ENCODE assay signal across 12 cellular contexts in the genomic region with DNA sequence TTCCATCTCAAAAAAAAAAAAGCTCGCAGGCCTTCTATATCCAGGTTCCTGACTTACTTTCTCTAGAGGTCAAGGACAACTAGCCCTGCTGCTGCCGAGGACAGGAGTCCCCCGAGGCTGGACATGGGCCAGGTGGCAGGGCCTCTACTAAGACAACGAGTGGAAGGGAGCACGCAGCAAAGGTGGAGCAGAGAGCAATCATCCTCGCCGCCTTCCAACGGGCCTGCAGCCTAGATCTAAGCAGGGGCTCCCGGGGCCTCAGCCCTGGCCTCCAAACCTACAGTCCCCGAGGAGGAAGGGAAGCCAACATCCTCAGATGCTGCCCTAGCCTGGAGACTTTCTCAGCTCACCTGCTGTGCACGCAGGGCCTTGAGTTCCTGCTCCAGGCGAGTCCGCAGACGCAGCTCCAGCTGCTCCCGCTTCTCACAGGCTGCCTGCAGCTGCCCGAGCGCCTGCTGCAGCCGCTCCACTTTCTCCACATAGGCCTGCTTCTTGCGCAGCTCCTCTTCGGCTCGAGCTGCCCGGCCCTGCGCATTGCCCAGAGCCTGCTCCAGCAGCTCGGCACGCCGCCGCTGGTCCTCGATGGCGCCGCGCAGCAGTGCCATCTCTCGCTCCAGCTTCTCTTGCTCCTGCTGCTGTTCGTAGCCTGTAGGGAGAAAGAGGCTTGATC. TPM values are rescaled to one million over a fixed set of nuclear protein-coding genes. Genes with fewer than 3 reads are reported as not detected.
DNase-seq lines count a peak whose midpoint lies in the region; ATAC-seq and TF ChIP-seq lines count a peak whose summit lies in the region.
"Had no signal": no experiment of that assay in that cellular context is flagged by ENCODE, and none has a peak within 500 bp of the region (broad histone marks: within the 10 kb centered on the region; RNA-seq: fewer than 3 reads in every experiment).

No MANE protein-coding gene starts in this region.

- H3K27me3 Mint-ChIP-seq in immature natural killer cell (ENCODE audit: low read depth in 3 of 3), result peaks cover 2 to 14% (median 10%) of the 10 kb centered on the region in 3 donors

- no peaks in the 10 kb centered on the region for H4K20me1 ChIP-seq in MM.1S (ENCODE audit: insufficient read depth, low read length)

- H3K4me1 Mint-ChIP-seq in immature natural killer cell, result peaks cover 25 to 30% of the 10 kb centered on the region in 2 donors

- H3K9ac ChIP-seq in SK-N-MC (ENCODE audit: insufficient read length), result no peak overlapping the region
- H3K9ac ChIP-seq in MM.1S (ENCODE audit: low read length), result no peak overlapping the region

- peaks cover 93% of the 10 kb centered on the region for H3K4me1 ChIP-seq in ACC112 (ENCODE audit: control insufficient read depth, insufficient read depth, low read length, unreplicated experiment)
- H3K4me1 ChIP-seq in left ventricle myocardium inferior, result peaks cover 99% of the 10 kb centered on the region
- H3K4me1 ChIP-seq in psoas muscle, result peaks cover 100% of the 10 kb centered on the region
- peaks cover 33% of the 10 kb centered on the region for H3K4me1 ChIP-seq in MM.1S (ENCODE audit: low read length)

- H3K27ac ChIP-seq in ACC112 (ENCODE audit: low read depth, low read length), result peak overlapping the region; percentile 8; the same call in 1 of the 2 replicates
- H3K27ac ChIP-seq in SK-N-MC, result peak overlapping the region; percentile 98
- H3K27ac ChIP-seq in left ventricle myocardium inferior (replicated peaks), result peak overlapping the region; percentile 100
- peak overlapping the region; percentile 71 for H3K27ac ChIP-seq in psoas muscle
- H3K27ac ChIP-seq in MM.1S (ENCODE audit: low read length), result no peak overlapping the region

- H3K27ac Mint-ChIP-seq in immature natural killer cell, result no peak overlapping the region
- H3K27ac Mint-ChIP-seq: activated T-helper 1 cell treated with anti-CD3 and anti-CD28 coated beads, Interleukin-12 subunit alpha, Interleukin-12 subunit beta, Interleukin-2, Interleukin-4 antibody, amounts not matched to agents 30 ng/mL and 10 ng/mL and 1 ng/mL, durations not matched to agents 14 hours and 24 hours and 36 hours had no signal

- no peak overlapping the region for H3K4me2 ChIP-seq in MM.1S (ENCODE audit: low read depth, low read length)

- no peaks in the 10 kb centered on the region for H3K27me3 ChIP-seq in ACC112 (ENCODE audit: insufficient read depth, low read length)
- H3K27me3 ChIP-seq in left ventricle myocardium inferior (ENCODE audit: low read depth), result no peaks in the 10 kb centered on the region
- no peaks in the 10 kb centered on the region for H3K27me3 ChIP-seq in psoas muscle (ENCODE audit: insufficient read depth in 3 of 3, low read length in 2 of 3)
- 0 out of 2 replicates have a peak, but pooled peaks cover 4% of the 10 kb centered on the region for H3K27me3 ChIP-seq in MM.1S (replicated peaks; ENCODE audit: insufficient read depth, low read length)

- DNase-seq in SK-N-MC (ENCODE audit: low read depth, low spot score) (no peak), left ventricle myocardium inferior (no peak), psoas muscle (peak in 1 of 2 donors; percentile 51), MM.1S (no peak), immature natural killer cell (no peak)
- DNase-seq: activated CD4-positive, alpha-beta T cell treated with anti-CD3 and anti-CD28 coated beads for 1 hour; Karpas-422; NCI-H1694 treated with DMSO at 0.1 percent for 48 hours had no signal

- 0 out of 2 replicates have a peak, but pooled peaks cover 3% of the 10 kb centered on the region for H3F3A ChIP-seq in MM.1S (ENCODE audit: insufficient read depth, low read length)

- no peak overlapping the region for H3K4me3 Mint-ChIP-seq in immature natural killer cell
- H3K4me3 Mint-ChIP-seq: activated T-helper 1 cell treated with anti-CD3 and anti-CD28 coated beads, Interleukin-12 subunit alpha, Interleukin-12 subunit beta, Interleukin-2, Interleukin-4 antibody, amounts not matched to agents 30 ng/mL and 10 ng/mL and 1 ng/mL, durations not matched to agents 14 hours and 24 hours and 36 hours had no signal

- no peaks in the 10 kb centered on the region for H3K36me3 Mint-ChIP-seq in immature natural killer cell

- H3K4me3 ChIP-seq in ACC112 (ENCODE audit: low read depth, low read length) (no peak overlapping the region), SK-N-MC (no peak overlapping the region), left ventricle myocardium inferior (no peak overlapping the region), psoas muscle (no peak overlapping the region), MM.1S (ENCODE audit: low read length) (no peak overlapping the region)

- 71 to 87% (median 79%) methylated on average over 33 of the region's 33 CpGs for WGBS in psoas muscle, 3 donors

- H3K36me3 ChIP-seq in ACC112 (ENCODE audit: insufficient read depth, low read length) (peaks cover 62% of the 10 kb centered on the region), SK-N-MC (ENCODE audit: insufficient read depth, low read length) (peaks cover 92% of the 10 kb centered on the region), left ventricle myocardium inferior (peaks cover 93% of the 10 kb centered on the region), psoas muscle (ENCODE audit: insufficient read depth in 1 of 2, low read depth in 1 of 2) (peaks cover 4 to 92% of the 10 kb centered on the region in 2 donors), MM.1S (replicated peaks; ENCODE audit: insufficient read depth, low read length) (no peaks in the 10 kb centered on the region)

- no peak for ATAC-seq in psoas muscle
- no peak for ATAC-seq in HG02623 (IDR thresholded peaks at IDR 0.05; ENCODE audit: unreplicated experiment)
- ATAC-seq in HG02678 (IDR thresholded peaks at IDR 0.05; ENCODE audit: unreplicated experiment), result no peak

- no peak overlapping the region for H2AFZ ChIP-seq in ACC112 (ENCODE audit: low read length, unreplicated experiment)
- no peak overlapping the region for H2AFZ ChIP-seq in MM.1S (ENCODE audit: low read length)

- no peak for TF ChIP-seq CTCF in left ventricle myocardium inferior (IDR thresholded peaks at IDR 0.05; ENCODE audit: borderline replicate concordance)
- TF ChIP-seq CTCF in psoas muscle (IDR thresholded peaks at IDR 0.05), result no peak
- no peak for TF ChIP-seq CTCF in MM.1S (IDR thresholded peaks at IDR 0.05; ENCODE audit: low read length)

- peaks cover 40% of the 10 kb centered on the region for H3K79me2 ChIP-seq in ACC112 (ENCODE audit: control insufficient read depth, insufficient read depth, low read length, unreplicated experiment)
- H3K79me2 ChIP-seq in MM.1S (ENCODE audit: low read length), result no peaks in the 10 kb centered on the region

- no peaks in the 10 kb centered on the region for H3K9me3 Mint-ChIP-seq in immature natural killer cell
- H3K9me3 Mint-ChIP-seq: activated T-helper 1 cell treated with anti-CD3 and anti-CD28 coated beads, Interleukin-12 subunit alpha, Interleukin-12 subunit beta, Interleukin-2, Interleukin-4 antibody, amounts not matched to agents 30 ng/mL and 10 ng/mL and 1 ng/mL, durations not matched to agents 14 hours and 24 hours and 36 hours had no signal

- intact Hi-C loops in left ventricle myocardium inferior (cut with micrococcal nuclease) (no loop called here), psoas muscle (cut with DNase I) (no loop called here)

- H3K9me3 ChIP-seq in SK-N-MC (ENCODE audit: low read depth, low read length) (no peaks in the 10 kb centered on the region), left ventricle myocardium inferior (replicated peaks) (no peaks in the 10 kb centered on the region), psoas muscle (no peaks in the 10 kb centered on the region), MM.1S (replicated peaks; ENCODE audit: insufficient read depth, low read length) (no peaks in the 10 kb centered on the region)

- no peaks in the 10 kb centered on the region for H3K9me2 ChIP-seq in MM.1S (replicated peaks; ENCODE audit: insufficient read depth, low read length)

RNA-seq across cellular contexts. Expression of a gene that starts 12.9 kb away (rescaled TPM):
- total RNA-seq in left ventricle myocardium inferior, result 44.4 TPM
- 10 to 100 TPM; 16.5 to 36.6 (median 29.6) TPM for total RNA-seq in psoas muscle
- 1 to 10 TPM; 4.0 to 6.1 (median 5.1) TPM for polyA plus RNA-seq in psoas muscle
- not detected for polyA plus RNA-seq in immature natural killer cell
- total RNA-seq: activated T-helper 1 cell treated with anti-CD3 and anti-CD28 coated beads, Interleukin-12 subunit alpha, Interleukin-12 subunit beta, Interleukin-2, Interleukin-4 antibody, amounts not matched to agents 30 ng/mL and 10 ng/mL and 1 ng/mL, durations not matched to agents 14 hours and 24 hours and 36 hours had no signal
